Comparison of ENCODE assay signal across 19 cellular contexts in genomic region chr3:12922881-12923431, GRCh38.
"Had no signal": no experiment of that assay in that cellular context is flagged by ENCODE, and none has a peak within 500 bp of the region (broad histone marks: within the 10 kb centered on the region; RNA-seq: fewer than 3 reads in every experiment).

No MANE protein-coding gene starts in this region.

- H3K9me3 ChIP-seq: adrenal gland, heart left ventricle, tibial artery had no signal

- H3K4me1 ChIP-seq: adrenal gland had no signal

- H3K4me3 Mint-ChIP-seq: activated T-cell treated with anti-CD3 and anti-CD28 coated beads, Interleukin-2, amount 50 U/mL, for 72 hours; natural killer cell; stimulated activated naive B cell treated with anti-CD40 and anti-IgM and Interleukin-4, amounts not matched to agents 10 μg/mL and 1 μg/mL and 100 μg/mL, for 72 hours had no signal

- FAIRE-seq: frontal cortex, urothelium cell line had no signal

- H3K27me3 Mint-ChIP-seq: stimulated activated naive B cell treated with anti-CD40 and anti-IgM and Interleukin-4, amounts not matched to agents 10 μg/mL and 1 μg/mL and 100 μg/mL, for 72 hours had no signal

- H3K27me3 ChIP-seq: adrenal gland, cardiac muscle cell, heart left ventricle, tibial artery had no signal

- H3K9ac ChIP-seq: parathyroid adenoma had no signal

- H3K9me3 Mint-ChIP-seq: activated naive CD4-positive, alpha-beta T cell treated with anti-CD3 and anti-CD28 coated beads, Interleukin-2, amount 50 U/mL, for 72 hours; activated T-cell treated with anti-CD3 and anti-CD28 coated beads, Interleukin-2, amount 50 U/mL, for 72 hours; natural killer cell; stimulated activated naive B cell treated with anti-CD40 and anti-IgM and Interleukin-4, amounts not matched to agents 10 μg/mL and 1 μg/mL and 100 μg/mL, for 72 hours had no signal

- ATAC-seq: activated naive CD4-positive, alpha-beta T cell treated with anti-CD3 and anti-CD28 coated beads, Interleukin-2, amount 50 U/mL, for 72 hours; activated T-cell treated with anti-CD3 and anti-CD28 coated beads, Interleukin-2, amount 50 U/mL, for 72 hours; natural killer cell; sciatic nerve; stimulated activated naive B cell treated with anti-CD40 and anti-IgM and Interleukin-4, amounts not matched to agents 10 μg/mL and 1 μg/mL and 100 μg/mL, for 72 hours had no signal

- H3K4me2 ChIP-seq: smooth muscle cell had no signal

- H3K27ac Mint-ChIP-seq: activated naive CD4-positive, alpha-beta T cell treated with anti-CD3 and anti-CD28 coated beads, Interleukin-2, amount 50 U/mL, for 72 hours; activated T-cell treated with anti-CD3 and anti-CD28 coated beads, Interleukin-2, amount 50 U/mL, for 72 hours; natural killer cell had no signal

- H2AFZ ChIP-seq: parathyroid adenoma had no signal

- H3K36me3 Mint-ChIP-seq: natural killer cell had no signal

- DNase-seq: activated CD4-positive, alpha-beta T cell treated with anti-CD3 and anti-CD28 coated beads for 1 hour; activated CD8-positive, alpha-beta memory T cell treated with anti-CD3 and anti-CD28 coated beads for 24 hours; activated gamma-delta T cell; activated T-cell treated with anti-CD3 and anti-CD28 coated beads, Interleukin-2, amount 50 U/mL, for 72 hours; adrenal gland; heart left ventricle; natural killer cell; stimulated activated CD4-positive, alpha-beta T cell treated with anti-CD3 and anti-CD28 coated beads, Interleukin-4, amount 100 ng/mL, for 1 hour; stimulated activated naive B cell treated with anti-CD40 and anti-IgM and Interleukin-4, amounts not matched to agents 10 μg/mL and 1 μg/mL and 100 μg/mL, for 72 hours; T-helper 2 cell; tibial artery; WERI-Rb-1 had no signal

- H3K4me3 ChIP-seq: adrenal gland, cardiac muscle cell, heart left ventricle, smooth muscle cell, tibial artery had no signal

- H3K27ac ChIP-seq: parathyroid adenoma, tibial artery, WERI-Rb-1 had no signal
